In genomic region chr13:33800646-33801186, GRCh38 we compare ENCODE assay signal across 2 cellular contexts.
TF ChIP-seq lines count a peak whose summit lies in the region.

No MANE protein-coding gene starts in this region.

TF ChIP-seq in IMR-90, 13 proteins besides CTCF, POLR2A, EP300 and RAD21:
- no peak for TF ChIP-seq USF2 (IDR thresholded peaks at IDR 0.05; ENCODE audit: low read depth, low read length)
- no peak for TF ChIP-seq SMC3 (IDR thresholded peaks at IDR 0.05; ENCODE audit: low read depth, low read length)
- TF ChIP-seq MAFK (IDR thresholded peaks at IDR 0.05; ENCODE audit: low read depth, low read length): no peak
- TF ChIP-seq NFE2L2 (IDR thresholded peaks at IDR 0.05; ENCODE audit: low read depth, low read length): no peak
- TF ChIP-seq BHLHE40 (IDR thresholded peaks at IDR 0.05; ENCODE audit: low read depth, low read length): no peak
- TF ChIP-seq RCOR1 (IDR thresholded peaks at IDR 0.05; ENCODE audit: insufficient replicate concordance, low read length): no peak
- no peak for TF ChIP-seq MXI1 (IDR thresholded peaks at IDR 0.05; ENCODE audit: borderline replicate concordance, low read depth, low read length)
- TF ChIP-seq CEBPB (IDR thresholded peaks at IDR 0.05; ENCODE audit: low read depth, low read length): no peak
- no peak for TF ChIP-seq RFX5 (IDR thresholded peaks at IDR 0.05; ENCODE audit: low read depth, low read length)
- TF ChIP-seq MAZ (IDR thresholded peaks at IDR 0.05; ENCODE audit: borderline replicate concordance, low read depth, low read length): no peak
- TF ChIP-seq ELK1 (IDR thresholded peaks at IDR 0.05; ENCODE audit: borderline replicate concordance, low read depth, low read length): no peak
- no peak for TF ChIP-seq FOS (IDR thresholded peaks at IDR 0.05; ENCODE audit: low read depth, low read length)
- no peak for TF ChIP-seq CHD1 (IDR thresholded peaks at IDR 0.05; ENCODE audit: low read depth, low read length)

TF ChIP-seq in GM12878, 131 proteins besides CTCF, POLR2A, EP300 and RAD21:
- TF ChIP-seq BACH1 (IDR thresholded peaks at IDR 0.05; ENCODE audit: borderline replicate concordance): no peak
- no peak for TF ChIP-seq ZNF687 (IDR thresholded peaks at IDR 0.05)
- no peak for TF ChIP-seq WRNIP1 (IDR thresholded peaks at IDR 0.05; ENCODE audit: borderline replicate concordance, low read depth, low read length)
- no peak for TF ChIP-seq RCOR1 (conservative IDR thresholded peaks at IDR 0.05; ENCODE audit: low read depth, low read length)
- TF ChIP-seq SRF (IDR thresholded peaks at IDR 0.05; ENCODE audit: low read depth in 2 of 2, low read length in 2 of 2): no peak
- TF ChIP-seq FOXM1 (IDR thresholded peaks at IDR 0.05; ENCODE audit: low read depth, low read length): no peak
- no peak for TF ChIP-seq YY1 (IDR thresholded peaks at IDR 0.05; ENCODE audit: low read depth, low read length)
- no peak for TF ChIP-seq EZH2 (IDR thresholded peaks at IDR 0.05; ENCODE audit: borderline replicate concordance, control insufficient read depth, low read depth, low read length)
- no peak for TF ChIP-seq ATF7 (IDR thresholded peaks at IDR 0.05; ENCODE audit: low read depth)
- TF ChIP-seq ZNF217 (IDR thresholded peaks at IDR 0.05): no peak
- TF ChIP-seq SUZ12 (IDR thresholded peaks at IDR 0.05; ENCODE audit: unreplicated experiment): no peak
- no peak for TF ChIP-seq E4F1 (IDR thresholded peaks at IDR 0.05; ENCODE audit: borderline replicate concordance, partially characterized antibody)
- no peak for TF ChIP-seq HDGF (IDR thresholded peaks at IDR 0.05)
- no peak for TF ChIP-seq ZBTB40 (IDR thresholded peaks at IDR 0.05; ENCODE audit: borderline replicate concordance)
